10 cellular contexts compared by ENCODE assay signal in genomic region chr19:45509692-45510015, GRCh38. TPM values are rescaled to one million over a fixed set of nuclear protein-coding genes. Genes with fewer than 3 reads are reported as not detected.
DNase-seq lines count a peak whose midpoint lies in the region; ATAC-seq and TF ChIP-seq lines count a peak whose summit lies in the region.
"Had no signal": no experiment of that assay in that cellular context is flagged by ENCODE, and none has a peak within 500 bp of the region (broad histone marks: within the 10 kb centered on the region; RNA-seq: fewer than 3 reads in every experiment).

No MANE protein-coding gene starts in this region.

- H3K4me1 Mint-ChIP-seq in Caco-2 (ENCODE audit: low read depth, unreplicated experiment) = peaks cover 20% of the 10 kb centered on the region

- POLR2A ChIA-PET in Caco-2 (lab: Charles Lee) (no interaction called here), RWPE1 (lab: Yijun Ruan, JAX; ENCODE audit: low non-redundant PET) (interaction anchor here (0.6 kb wide), 1 partner anchor 526 kb away, joined by 3 read pairs; no protein-coding TSS in a partner anchor)

- no peak for DNase-seq in Caco-2
- no peak for DNase-seq in RWPE1 (ENCODE audit: low spot score)
- no peak for DNase-seq in esophagus muscularis mucosa (ENCODE audit: extremely low spot score)
- no peak for DNase-seq in prostate gland (ENCODE audit: low spot score)
- DNase-seq in NCI-H187 (lab: John Stamatoyannopoulos, UW) = no peak
- no peak for DNase-seq in NCI-H1092 (lab: John Stamatoyannopoulos, UW)
- no peak for DNase-seq in cortex of kidney (lab: John Stamatoyannopoulos, UW)
- DNase-seq: effector CD4-positive, alpha-beta T cell; NCI-H2171 had no signal

- no peak for TF ChIP-seq EP300 in esophagus muscularis mucosa (IDR thresholded peaks at IDR 0.05)

- TF ChIP-seq CTCF in Caco-2 (IDR thresholded peaks at IDR 0.05; ENCODE audit: insufficient read depth in 1 of 2, low read depth in 1 of 2, low read length in 1 of 2, severe bottlenecking in 1 of 2, unreplicated experiment in 1 of 2) (no peak), RWPE1 (conservative IDR thresholded peaks at IDR 0.05; ENCODE audit: low read depth) (no peak), esophagus muscularis mucosa (IDR thresholded peaks at IDR 0.05) (no peak), prostate gland (IDR thresholded peaks at IDR 0.05) (no peak)

- no peaks in the 10 kb centered on the region for H3K9me3 ChIP-seq in Caco-2
- no peaks in the 10 kb centered on the region for H3K9me3 ChIP-seq in esophagus muscularis mucosa
- H3K9me3 ChIP-seq in prostate gland = no peaks in the 10 kb centered on the region

- CTCF ChIA-PET in Caco-2 (lab: Charles Lee) (no interaction called here), RWPE1 (lab: Yijun Ruan, JAX) (no interaction called here)

- peaks cover 40% of the 10 kb centered on the region for H3K36me3 Mint-ChIP-seq in Caco-2 (ENCODE audit: insufficient read depth, unreplicated experiment)

- intact Hi-C loops in Caco-2 (cut with micrococcal nuclease; ENCODE audit: unreplicated experiment) (no loop called here), esophagus muscularis mucosa (cut with DNase I) (no loop called here), prostate gland (cut with DNase I) (no loop called here)

- TF ChIP-seq POLR2A in esophagus muscularis mucosa (IDR thresholded peaks at IDR 0.05; ENCODE audit: low read depth) = no peak
- no peak for TF ChIP-seq POLR2A in prostate gland (IDR thresholded peaks at IDR 0.05)

- H3K36me3 ChIP-seq in Caco-2 (ENCODE audit: control insufficient read depth, insufficient read depth, low read length) (no peaks in the 10 kb centered on the region), esophagus muscularis mucosa (no peaks in the 10 kb centered on the region), prostate gland (no peaks in the 10 kb centered on the region)

- no peaks in the 10 kb centered on the region for H3K9me3 Mint-ChIP-seq in Caco-2 (ENCODE audit: unreplicated experiment)

- 6% methylated on average over 2 of the region's 3 CpGs for WGBS in esophagus muscularis mucosa
- WGBS in prostate gland = 3% methylated on average over 3 of the region's 3 CpGs

- peak overlapping the region; percentile 91 for H3K4me3 Mint-ChIP-seq in Caco-2 (ENCODE audit: unreplicated experiment)

- no peak for ATAC-seq in HG02678 (IDR thresholded peaks at IDR 0.05; ENCODE audit: unreplicated experiment)

- no peak overlapping the region for H3K4me3 ChIP-seq in Caco-2 (ENCODE audit: low read depth, low read length)
- H3K4me3 ChIP-seq in esophagus muscularis mucosa = peak overlapping the region; percentile 84 to 100 (median 96)
- peak overlapping the region; percentile 82 to 100 for H3K4me3 ChIP-seq in prostate gland

- H3K27ac ChIP-seq in RWPE1 (peak overlapping the region; percentile 95), esophagus muscularis mucosa (replicated peaks in 1 of 4) (peak overlapping the region; percentile 94 to 97 (median 96)), prostate gland (peak overlapping the region; percentile 93 to 95)

- BruUV-seq in Caco-2 (replicated peaks; lab: Mats Ljungman, UMichigan) = no TSS peak

- no peak overlapping the region for H3K27ac Mint-ChIP-seq in Caco-2 (ENCODE audit: unreplicated experiment)

- no peaks in the 10 kb centered on the region for H3K27me3 Mint-ChIP-seq in Caco-2 (ENCODE audit: insufficient read depth, unreplicated experiment)

- H3K4me1 ChIP-seq in Caco-2 (peaks cover 23% of the 10 kb centered on the region), esophagus muscularis mucosa (peaks cover 37 to 71% (median 66%) of the 10 kb centered on the region in 4 donors), prostate gland (replicated peaks) (peaks cover 22% of the 10 kb centered on the region)

- H3K27me3 ChIP-seq in Caco-2 (replicated peaks; ENCODE audit: control insufficient read depth, insufficient read depth, low read length) = no peaks in the 10 kb centered on the region
- H3K27me3 ChIP-seq in esophagus muscularis mucosa = peaks cover 0 to 5% (median 0%) of the 10 kb centered on the region in 4 donors
- H3K27me3 ChIP-seq in prostate gland (replicated peaks; ENCODE audit: insufficient read depth) = no peaks in the 10 kb centered on the region

RNA-seq across cellular contexts. Expression of gene VASP, which starts 2.4 kb away (rescaled TPM):
- 72.4 and 83.1 TPM in 2 replicates for total RNA-seq in Caco-2 (2022)
- 100 to 1,000 TPM; 172 to 321 (median 210) TPM for total RNA-seq in esophagus muscularis mucosa
- 100 to 1,000 TPM in 1 of 2 donors, 10 to 100 TPM in 1; 82.7 to 119 TPM for total RNA-seq in prostate gland

RNA-seq across cellular contexts. Expression of gene PPM1N, which starts 11.4 kb away (rescaled TPM):
- 1.2 and 2.8 TPM in 2 replicates for total RNA-seq in Caco-2 (2022)
- total RNA-seq in esophagus muscularis mucosa = 1 to 10 TPM; 1.6 to 3.8 (median 3.0) TPM
- 1 to 10 TPM in 1 of 2 donors, under 1 TPM in 1; 0.36 to 1.8 TPM for total RNA-seq in prostate gland

RNA-seq across cellular contexts. Expression of gene RTN2, which starts 12.8 kb away (rescaled TPM):
- total RNA-seq in Caco-2 (2022) (13.8 and 18.1 TPM in 2 replicates), esophagus muscularis mucosa (10 to 100 TPM in 3 of 4 donors, 1 to 10 TPM in 1; 7.0 to 23.6 (median 17.2) TPM), prostate gland (10 to 100 TPM in 1 of 2 donors, 1 to 10 TPM in 1; 7.2 to 19.7 TPM)

RNA-seq across cellular contexts. Expression of gene FOSB, which starts 41.9 kb away (rescaled TPM):
- total RNA-seq in Caco-2 (2022) (6.4 TPM in 2 replicates), esophagus muscularis mucosa (10 to 100 TPM in 2 of 4 donors, 1 to 10 TPM in 2; 2.2 to 25.2 (median 6.9) TPM), prostate gland (1 to 10 TPM; 2.5 to 6.4 TPM)
